18 cellular contexts compared by ENCODE assay signal in genomic region chr21:27034796-27035195, GRCh38.
DNase-seq lines count a peak whose midpoint lies in the region; ATAC-seq and TF ChIP-seq lines count a peak whose summit lies in the region.
"Had no signal": no experiment of that assay in that cellular context is flagged by ENCODE, and none has a peak within 500 bp of the region (broad histone marks: within the 10 kb centered on the region; RNA-seq: fewer than 3 reads in every experiment).

No MANE protein-coding gene starts in this region.

- H3K27me3 ChIP-seq in uterus, result no peaks in the 10 kb centered on the region
- H3K27me3 ChIP-seq: BLaER1 treated with 17β-estradiol and CSF1 and Interleukin-3, amounts not matched to agents 10 nM and 100 nM had no signal

- H3K9me3 Mint-ChIP-seq in activated CD4-positive, alpha-beta T cell treated with anti-CD3 and anti-CD28 coated beads, Interleukin-2, amount 10 ng/mL, durations not matched to agents 7 days and 5 days, result no peaks in the 10 kb centered on the region
- H3K9me3 Mint-ChIP-seq in activated CD4-positive, alpha-beta T cell treated with anti-CD3 and anti-CD28 coated beads, Interleukin-2, amount 10 ng/mL, durations not matched to agents 24 days and 14 days, result no peaks in the 10 kb centered on the region
- peaks cover 2% of the 10 kb centered on the region for H3K9me3 Mint-ChIP-seq in glutamatergic neuron (ENCODE audit: unreplicated experiment)
- H3K9me3 Mint-ChIP-seq: CD8-positive, alpha-beta T cell had no signal

- H3K27me3 Mint-ChIP-seq in activated CD4-positive, alpha-beta T cell treated with anti-CD3 and anti-CD28 coated beads, Interleukin-2, amount 10 ng/mL, durations not matched to agents 7 days and 5 days, result no peaks in the 10 kb centered on the region
- H3K27me3 Mint-ChIP-seq in activated CD4-positive, alpha-beta T cell treated with anti-CD3 and anti-CD28 coated beads, Interleukin-2, amount 10 ng/mL, durations not matched to agents 24 days and 14 days, result no peaks in the 10 kb centered on the region
- H3K27me3 Mint-ChIP-seq in glutamatergic neuron (ENCODE audit: unreplicated experiment), result no peaks in the 10 kb centered on the region
- H3K27me3 Mint-ChIP-seq: B cell; CD4-positive, alpha-beta T cell had no signal

- H3K27ac ChIP-seq in uterus, result no peak overlapping the region
- H3K27ac ChIP-seq: 22Rv1; A549; BLaER1 treated with 17β-estradiol and CSF1 and Interleukin-3, amounts not matched to agents 10 nM and 100 nM; C4-2B had no signal

- CTCF ChIA-PET in activated CD4-positive, alpha-beta T cell treated with anti-CD3 and anti-CD28 coated beads, Interleukin-2, amount 10 ng/mL, durations not matched to agents 7 days and 5 days (lab: Charles Lee), result no interaction called here

- H3K36me3 ChIP-seq in uterus, result no peaks in the 10 kb centered on the region
- H3K36me3 ChIP-seq: BLaER1 treated with 17β-estradiol and CSF1 and Interleukin-3, amounts not matched to agents 10 nM and 100 nM had no signal

- no peak overlapping the region for H3K4me3 ChIP-seq in uterus
- H3K4me3 ChIP-seq: A549; BLaER1 treated with 17β-estradiol and CSF1 and Interleukin-3, amounts not matched to agents 10 nM and 100 nM; GM12878 had no signal

- DNase-seq in activated CD4-positive, alpha-beta T cell treated with anti-CD3 and anti-CD28 coated beads, Interleukin-2, amount 10 ng/mL, durations not matched to agents 7 days and 5 days, result no peak
- DNase-seq in activated CD4-positive, alpha-beta T cell treated with anti-CD3 and anti-CD28 coated beads, Interleukin-2, amount 10 ng/mL, durations not matched to agents 24 days and 14 days, result no peak
- no peak for DNase-seq in glutamatergic neuron
- no peak for DNase-seq in uterus
- DNase-seq: AML-193; Caco-2; Calu3; CD4-positive, alpha-beta T cell; CD8-positive, alpha-beta T cell; DMS79 treated with DMSO at 0.1 percent for 48 hours; GDM1 had no signal

- no peak for TF ChIP-seq POLR2A in uterus (IDR thresholded peaks at IDR 0.05)

- H3K9me3 ChIP-seq in uterus, result no peaks in the 10 kb centered on the region
- H3K9me3 ChIP-seq: A549; BLaER1 treated with 17β-estradiol and CSF1 and Interleukin-3, amounts not matched to agents 10 nM and 100 nM; Caco-2 had no signal

- no peaks in the 10 kb centered on the region for H3K4me1 Mint-ChIP-seq in activated CD4-positive, alpha-beta T cell treated with anti-CD3 and anti-CD28 coated beads, Interleukin-2, amount 10 ng/mL, durations not matched to agents 7 days and 5 days
- H3K4me1 Mint-ChIP-seq in activated CD4-positive, alpha-beta T cell treated with anti-CD3 and anti-CD28 coated beads, Interleukin-2, amount 10 ng/mL, durations not matched to agents 24 days and 14 days, result no peaks in the 10 kb centered on the region
- H3K4me1 Mint-ChIP-seq in glutamatergic neuron (ENCODE audit: low read depth, unreplicated experiment), result peaks cover 27% of the 10 kb centered on the region
- H3K4me1 Mint-ChIP-seq: B cell had no signal

- no peaks in the 10 kb centered on the region for H3K4me1 ChIP-seq in uterus
- H3K4me1 ChIP-seq: A549; BLaER1 treated with 17β-estradiol and CSF1 and Interleukin-3, amounts not matched to agents 10 nM and 100 nM; Caco-2 had no signal

- ATAC-seq in HG03175 (IDR thresholded peaks at IDR 0.05; ENCODE audit: unreplicated experiment), result no peak
- ATAC-seq: A549; CD8-positive, alpha-beta T cell; GM12878 had no signal

- POLR2A ChIA-PET in activated CD4-positive, alpha-beta T cell treated with anti-CD3 and anti-CD28 coated beads, Interleukin-2, amount 10 ng/mL, durations not matched to agents 7 days and 5 days (lab: Charles Lee), result no interaction called here

- H3K27ac Mint-ChIP-seq in activated CD4-positive, alpha-beta T cell treated with anti-CD3 and anti-CD28 coated beads, Interleukin-2, amount 10 ng/mL, durations not matched to agents 7 days and 5 days, result peak overlapping the region; percentile 15
- no peak overlapping the region for H3K27ac Mint-ChIP-seq in activated CD4-positive, alpha-beta T cell treated with anti-CD3 and anti-CD28 coated beads, Interleukin-2, amount 10 ng/mL, durations not matched to agents 24 days and 14 days
- H3K27ac Mint-ChIP-seq in glutamatergic neuron (ENCODE audit: unreplicated experiment), result peak overlapping the region; percentile 82
- H3K27ac Mint-ChIP-seq: B cell; CD4-positive, alpha-beta T cell; CD8-positive, alpha-beta T cell had no signal

- intact Hi-C loops in activated CD4-positive, alpha-beta T cell treated with anti-CD3 and anti-CD28 coated beads, Interleukin-2, amount 10 ng/mL, durations not matched to agents 24 days and 14 days (cut with micrococcal nuclease), result no loop called here
- intact Hi-C loops in uterus (cut with DNase I; ENCODE audit: low total_unique reads), result no loop called here

- no peaks in the 10 kb centered on the region for H3K36me3 Mint-ChIP-seq in activated CD4-positive, alpha-beta T cell treated with anti-CD3 and anti-CD28 coated beads, Interleukin-2, amount 10 ng/mL, durations not matched to agents 7 days and 5 days (ENCODE audit: low read depth)
- no peaks in the 10 kb centered on the region for H3K36me3 Mint-ChIP-seq in activated CD4-positive, alpha-beta T cell treated with anti-CD3 and anti-CD28 coated beads, Interleukin-2, amount 10 ng/mL, durations not matched to agents 24 days and 14 days (ENCODE audit: low read depth)
- H3K36me3 Mint-ChIP-seq in glutamatergic neuron (ENCODE audit: unreplicated experiment), result no peaks in the 10 kb centered on the region
- H3K36me3 Mint-ChIP-seq: CD8-positive, alpha-beta T cell had no signal

- TF ChIP-seq CTCF in glutamatergic neuron (IDR thresholded peaks at IDR 0.05; ENCODE audit: partially characterized antibody, unreplicated experiment) (no peak), uterus (IDR thresholded peaks at IDR 0.05) (no peak)

- H3K4me3 Mint-ChIP-seq in activated CD4-positive, alpha-beta T cell treated with anti-CD3 and anti-CD28 coated beads, Interleukin-2, amount 10 ng/mL, durations not matched to agents 7 days and 5 days, result no peak overlapping the region
- H3K4me3 Mint-ChIP-seq in activated CD4-positive, alpha-beta T cell treated with anti-CD3 and anti-CD28 coated beads, Interleukin-2, amount 10 ng/mL, durations not matched to agents 24 days and 14 days, result no peak overlapping the region
- no peak overlapping the region for H3K4me3 Mint-ChIP-seq in glutamatergic neuron (ENCODE audit: unreplicated experiment)
- H3K4me3 Mint-ChIP-seq: B cell; CD4-positive, alpha-beta T cell; CD8-positive, alpha-beta T cell had no signal
